8 cellular contexts compared by ENCODE assay signal in the genomic region with DNA sequence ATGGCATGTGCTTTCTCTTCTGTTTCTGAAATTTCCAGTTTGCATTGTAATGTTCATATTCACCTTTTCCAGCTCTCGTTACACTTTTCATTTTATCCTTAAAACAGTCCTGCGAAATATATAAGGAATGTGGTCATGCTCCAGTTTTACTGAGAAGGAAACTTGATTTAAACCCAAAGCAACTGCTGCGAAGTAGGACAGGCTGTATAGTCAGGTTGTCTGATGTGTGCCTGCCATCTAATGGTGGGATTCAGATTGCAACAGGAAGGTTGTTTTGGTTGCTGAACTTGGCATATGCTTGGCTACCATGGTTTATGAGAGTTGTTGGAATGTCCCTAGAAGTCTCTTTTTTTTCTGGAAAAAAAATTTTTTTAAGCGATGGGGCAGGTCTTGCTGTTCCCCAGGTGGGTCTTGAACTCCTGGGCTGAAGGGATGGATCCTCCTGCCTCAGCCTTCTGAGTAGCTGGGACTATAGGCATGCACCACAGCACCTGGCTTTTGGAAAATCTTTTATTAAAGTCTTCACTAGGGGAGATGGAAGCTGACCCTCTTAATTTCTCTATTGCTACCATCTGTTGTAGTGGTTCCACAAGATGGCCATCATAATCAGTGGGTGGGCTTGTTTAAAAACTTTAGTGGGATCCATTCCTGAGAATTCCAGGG.
A peak's percentile ranks its signal among the peaks of the same experiment; 100 is the strongest.
DNase-seq lines count a peak whose midpoint lies in the region; ATAC-seq and TF ChIP-seq lines count a peak whose summit lies in the region.

No MANE protein-coding gene starts in this region.

- ATAC-seq in GM19023 (IDR thresholded peaks at IDR 0.05; ENCODE audit: unreplicated experiment): peak; percentile 79
- ATAC-seq in HG03159 (IDR thresholded peaks at IDR 0.05; ENCODE audit: unreplicated experiment): peak; percentile 87
- peak; percentile 58 to 75 (median 68) for ATAC-seq in right lobe of liver

- H3K27me3 ChIP-seq in colonic mucosa (no peaks in the 10 kb centered on the region), right lobe of liver (no peaks in the 10 kb centered on the region)

- H3K4me1 ChIP-seq in colonic mucosa (peaks cover 13% of the 10 kb centered on the region), right lobe of liver (peaks cover 0 to 29% (median 9%) of the 10 kb centered on the region in 4 donors)

- intact Hi-C loops in colonic mucosa (cut with DNase I) (loop anchor here (2.0 to 5.0 kb wide), 4 partner anchors 82 to 311 kb away; a partner anchor contains a TSS), right lobe of liver (cut with DNase I) (loop anchor here (10.0 kb wide), 2 partner anchors 199 to 309 kb away; no protein-coding TSS in a partner anchor)

- H3K27ac ChIP-seq in C4-2B (no peak overlapping the region), colonic mucosa (no peak overlapping the region), right lobe of liver (no peak overlapping the region)

- H3K36me3 ChIP-seq in colonic mucosa (no peaks in the 10 kb centered on the region), right lobe of liver (no peaks in the 10 kb centered on the region)

- DNase-seq in NCI-H226: peak; percentile 61
- DNase-seq in activated CD4-positive, alpha-beta T cell treated with anti-CD3 and anti-CD28 coated beads for 1 hour: peak; percentile 37
- peak; percentile 82 for DNase-seq in colonic mucosa
- DNase-seq in right lobe of liver: peak in 1 of 3 donors; percentile 66
- peak; percentile 27 for DNase-seq in stimulated activated CD8-positive, alpha-beta memory T cell treated with anti-CD3 and anti-CD28 coated beads, Interleukin-12 subunit alpha, Interleukin-12 subunit beta, amount 100 ng/mL, for 4 hours (ENCODE audit: low read depth)

- no peak for TF ChIP-seq POLR2A in right lobe of liver (IDR thresholded peaks at IDR 0.05)

- H3K9me3 ChIP-seq in colonic mucosa: no peaks in the 10 kb centered on the region
- no peaks in the 10 kb centered on the region for H3K9me3 ChIP-seq in right lobe of liver

- TF ChIP-seq CTCF in C4-2B (conservative IDR thresholded peaks at IDR 0.05): peak; percentile 90
- peak; percentile 77 for TF ChIP-seq CTCF in colonic mucosa (IDR thresholded peaks at IDR 0.05)
- peak; percentile 75 to 98 (median 86) for TF ChIP-seq CTCF in right lobe of liver (IDR thresholded peaks at IDR 0.05)

- no peak overlapping the region for H3K4me3 ChIP-seq in colonic mucosa
- H3K4me3 ChIP-seq in right lobe of liver: no peak overlapping the region

- WGBS in right lobe of liver (ENCODE audit: insufficient coverage, low coverage, low lambda C conversion rate, missing lambda C conversion rate): 2% methylated on average over 4 of the region's 4 CpGs

- H3K9ac ChIP-seq in colonic mucosa (ENCODE audit: low read depth in 2 of 2, low read length in 2 of 2): no peak overlapping the region
